ENCODE assay signal across 8 cellular contexts in the genomic region with DNA sequence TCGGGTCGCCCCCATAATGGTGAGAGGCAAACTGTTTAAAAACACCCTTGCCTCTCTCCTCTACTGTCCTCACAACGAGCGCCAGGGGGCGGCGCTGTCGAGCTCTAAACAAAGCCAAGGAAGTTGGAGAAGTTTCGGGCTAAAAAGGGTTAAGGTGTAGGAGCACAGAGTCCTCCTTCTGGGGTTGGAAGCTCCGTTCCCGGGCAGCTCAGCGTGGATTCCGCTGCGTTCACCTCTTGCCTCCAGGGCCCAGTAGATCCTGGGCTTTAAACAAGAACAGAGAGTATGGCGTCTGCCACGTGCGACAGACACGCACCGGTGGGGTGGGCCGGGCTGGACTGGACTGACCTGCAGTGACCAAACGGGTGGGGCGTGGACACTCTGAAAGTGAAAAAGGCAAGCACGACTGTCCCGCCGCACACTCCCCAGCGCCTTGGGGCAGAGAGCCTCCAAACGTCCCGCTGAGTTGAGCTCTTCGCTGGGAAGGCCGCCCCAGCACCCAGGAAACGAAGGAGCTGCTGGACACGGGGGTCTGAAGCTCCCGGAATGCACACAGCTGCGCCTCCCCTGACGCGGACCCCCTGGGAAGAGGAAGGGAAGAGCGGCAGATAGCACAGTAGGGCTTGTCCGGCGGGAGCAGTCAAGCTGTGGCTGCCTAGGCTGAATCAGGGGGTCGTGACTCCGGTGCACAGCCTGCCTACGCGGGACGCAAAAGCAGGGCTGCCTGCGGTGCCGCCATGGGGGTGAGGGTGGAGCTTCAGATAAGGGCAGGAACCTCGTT. TPM values are rescaled to one million over a fixed set of nuclear protein-coding genes. Genes with fewer than 3 reads are reported as not detected.
A peak's percentile ranks its signal among the peaks of the same experiment; 100 is the strongest.
DNase-seq lines count a peak whose midpoint lies in the region; ATAC-seq and TF ChIP-seq lines count a peak whose summit lies in the region.

No MANE protein-coding gene starts in this region.

- H3K27ac Mint-ChIP-seq in activated naive CD4-positive, alpha-beta T cell treated with anti-CD3 and anti-CD28 coated beads, Interleukin-2, amount 10 ng/mL, durations not matched to agents 7 days and 5 days, result no peak overlapping the region

- H3K9me3 Mint-ChIP-seq in activated naive CD4-positive, alpha-beta T cell treated with anti-CD3 and anti-CD28 coated beads, Interleukin-2, amount 10 ng/mL, durations not matched to agents 7 days and 5 days, result no peaks in the 10 kb centered on the region

- H3K27me3 ChIP-seq in thoracic aorta (replicated peaks; ENCODE audit: insufficient read depth), result no peaks in the 10 kb centered on the region

- peak; percentile 48 for ATAC-seq in thoracic aorta (ENCODE audit: insufficient number of reproducible peaks, low FRiP score, low read depth)

- no peaks in the 10 kb centered on the region for H3K9me3 ChIP-seq in thoracic aorta

- TF ChIP-seq CTCF in epithelial cell of esophagus (IDR thresholded peaks at IDR 0.05; ENCODE audit: insufficient read depth, low read depth, low read length, missing control alignments), result peak; percentile 88
- peak; percentile 73 for TF ChIP-seq CTCF in thoracic aorta (IDR thresholded peaks at IDR 0.05)

- H3K4me1 ChIP-seq in thoracic aorta (ENCODE audit: control insufficient read depth in 1 of 2, low read depth in 2 of 2), result peaks cover 8 to 35% of the 10 kb centered on the region in 2 donors

- H3K36me3 Mint-ChIP-seq in activated naive CD4-positive, alpha-beta T cell treated with anti-CD3 and anti-CD28 coated beads, Interleukin-2, amount 10 ng/mL, durations not matched to agents 7 days and 5 days, result no peaks in the 10 kb centered on the region

- H3K27me3 Mint-ChIP-seq in activated naive CD4-positive, alpha-beta T cell treated with anti-CD3 and anti-CD28 coated beads, Interleukin-2, amount 10 ng/mL, durations not matched to agents 7 days and 5 days, result peaks cover 74% of the 10 kb centered on the region

- no peak overlapping the region for H3K4me3 Mint-ChIP-seq in activated naive CD4-positive, alpha-beta T cell treated with anti-CD3 and anti-CD28 coated beads, Interleukin-2, amount 10 ng/mL, durations not matched to agents 7 days and 5 days

- H3K36me3 ChIP-seq in thoracic aorta, result no peaks in the 10 kb centered on the region

- H3K4me3 ChIP-seq in epithelial cell of esophagus (ENCODE audit: low read length), result peak overlapping the region; percentile 56
- peak overlapping the region; percentile 85 for H3K4me3 ChIP-seq in thoracic aorta

- no peaks in the 10 kb centered on the region for H3K4me1 Mint-ChIP-seq in activated naive CD4-positive, alpha-beta T cell treated with anti-CD3 and anti-CD28 coated beads, Interleukin-2, amount 10 ng/mL, durations not matched to agents 7 days and 5 days

- peak overlapping the region; percentile 82 to 89 for H3K27ac ChIP-seq in thoracic aorta

- CTCF ChIA-PET in activated naive CD4-positive, alpha-beta T cell treated with anti-CD3 and anti-CD28 coated beads, Interleukin-2, amount 10 ng/mL, durations not matched to agents 7 days and 5 days (lab: Charles Lee), result interaction anchor here (0.6 to 3.1 kb wide), 11 partner anchors 10 to 355 kb away, joined by 3 to 28 read pairs (median 3); a partner anchor contains a TSS

- peak; percentile 30 for DNase-seq in activated naive CD4-positive, alpha-beta T cell treated with anti-CD3 and anti-CD28 coated beads, Interleukin-2, amount 10 ng/mL, durations not matched to agents 7 days and 5 days
- DNase-seq in activated naive CD4-positive, alpha-beta T cell treated with anti-CD3 and anti-CD28 coated beads, Interleukin-2, amount 50 U/mL, for 16 hours, result no peak
- peak; percentile 8 for DNase-seq in SIG-M5 (lab: John Stamatoyannopoulos, UW)
- peak; percentile 93 for DNase-seq in epithelial cell of esophagus (ENCODE audit: low read depth)
- DNase-seq in medulla oblongata (ENCODE audit: extremely low spot score), result peak; percentile 60
- DNase-seq in thoracic aorta (ENCODE audit: low spot score), result peak; percentile 78
- no peak for DNase-seq in globus pallidus (ENCODE audit: low spot score)
- DNase-seq in NCI-H1417 (lab: John Stamatoyannopoulos, UW), result no peak

RNA-seq across cellular contexts. Expression of a gene that starts 1.6 kb away (rescaled TPM):
- 100 to 1,000 TPM; 106 to 266 TPM for total RNA-seq in thoracic aorta

RNA-seq across cellular contexts. Expression of a gene that starts 15.9 kb away (rescaled TPM):
- total RNA-seq in thoracic aorta, result not detected

RNA-seq across cellular contexts. Expression of a gene that starts 35.1 kb away (rescaled TPM):
- total RNA-seq in thoracic aorta, result 100 to 1,000 TPM in 1 of 2 donors, 10 to 100 TPM in 1; 99.2 to 163 TPM

Comparison
In these comparisons a context has a peak if more than half of its experiments do, and no peak if none do; other contexts are left out.
1. DNase-seq: peak in activated naive CD4-positive, alpha-beta T cell treated with anti-CD3 and anti-CD28 coated beads, Interleukin-2, amount 10 ng/mL, durations not matched to agents 7 days and 5 days (single experiment), SIG-M5 (single experiment), epithelial cell of esophagus (single experiment), medulla oblongata (single experiment) and thoracic aorta (single experiment); none in activated naive CD4-positive, alpha-beta T cell treated with anti-CD3 and anti-CD28 coated beads, Interleukin-2, amount 50 U/mL, for 16 hours (single experiment), globus pallidus (single experiment) and NCI-H1417 (0 of 3).